Comparison of ENCODE assay signal across 1 cellular context in the genomic region with DNA sequence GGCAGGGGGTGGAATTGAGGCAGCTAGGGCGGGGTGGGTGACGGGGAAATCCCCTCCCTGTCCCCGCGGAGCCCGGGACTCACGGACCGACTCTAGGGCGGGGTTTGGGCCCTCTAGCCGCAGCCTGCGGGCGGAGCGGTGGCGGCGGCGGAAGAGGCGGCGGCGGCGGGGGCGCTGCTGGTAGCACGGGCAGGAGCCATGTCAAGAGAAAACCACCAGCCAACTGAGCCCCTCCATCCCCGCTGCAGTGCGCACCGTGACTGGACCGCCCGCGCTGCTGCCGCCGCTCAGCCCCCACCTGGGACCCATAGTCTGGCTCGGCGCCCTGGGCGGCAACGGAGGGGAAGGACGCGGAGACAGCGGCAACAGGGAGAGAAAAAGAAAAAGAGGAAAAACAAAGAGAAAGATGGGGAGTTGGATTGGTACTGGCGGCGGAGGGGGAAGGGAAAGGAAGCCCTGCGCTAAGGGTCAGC.
TF ChIP-seq lines count a peak whose summit lies in the region.

No MANE protein-coding gene starts in this region.

TF ChIP-seq in K562, 482 proteins besides CTCF, POLR2A, EP300 and RAD21 (continued from another document and continues in another):
- TF ChIP-seq ATF1 (CRISPR knock-in tag; IDR thresholded peaks at IDR 0.05), result no peak
- TF ChIP-seq ATF1 (tag; IDR thresholded peaks at IDR 0.05), result no peak
- peak; percentile 60 for TF ChIP-seq GABPB1 (CRISPR knock-in tag; IDR thresholded peaks at IDR 0.05)
- no peak for TF ChIP-seq ZNF212 (CRISPR knock-in tag; IDR thresholded peaks at IDR 0.05)
- no peak for TF ChIP-seq ZNF12 (CRISPR knock-in tag; IDR thresholded peaks at IDR 0.05)
- TF ChIP-seq ZNF263 (CRISPR knock-in tag; IDR thresholded peaks at IDR 0.05; ENCODE audit: borderline replicate concordance), result no peak
- peak; percentile 24; the same call in 1 of the 2 replicates for TF ChIP-seq STAG1 (CRISPR knock-in tag; IDR thresholded peaks at IDR 0.05; ENCODE audit: borderline replicate concordance)
- TF ChIP-seq, protein P1, sequence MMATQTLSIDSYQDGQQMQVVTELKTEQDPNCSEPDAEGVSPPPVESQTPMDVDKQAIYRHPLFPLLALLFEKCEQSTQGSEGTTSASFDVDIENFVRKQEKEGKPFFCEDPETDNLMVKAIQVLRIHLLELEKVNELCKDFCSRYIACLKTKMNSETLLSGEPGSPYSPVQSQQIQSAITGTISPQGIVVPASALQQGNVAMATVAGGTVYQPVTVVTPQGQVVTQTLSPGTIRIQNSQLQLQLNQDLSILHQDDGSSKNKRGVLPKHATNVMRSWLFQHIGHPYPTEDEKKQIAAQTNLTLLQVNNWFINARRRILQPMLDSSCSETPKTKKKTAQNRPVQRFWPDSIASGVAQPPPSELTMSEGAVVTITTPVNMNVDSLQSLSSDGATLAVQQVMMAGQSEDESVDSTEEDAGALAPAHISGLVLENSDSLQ (IDR thresholded peaks at IDR 0.05), result no peak
- no peak for TF ChIP-seq BRF2 (IDR thresholded peaks at IDR 0.05; ENCODE audit: borderline replicate concordance, insufficient read depth, insufficient read length)
- TF ChIP-seq, protein P2, sequence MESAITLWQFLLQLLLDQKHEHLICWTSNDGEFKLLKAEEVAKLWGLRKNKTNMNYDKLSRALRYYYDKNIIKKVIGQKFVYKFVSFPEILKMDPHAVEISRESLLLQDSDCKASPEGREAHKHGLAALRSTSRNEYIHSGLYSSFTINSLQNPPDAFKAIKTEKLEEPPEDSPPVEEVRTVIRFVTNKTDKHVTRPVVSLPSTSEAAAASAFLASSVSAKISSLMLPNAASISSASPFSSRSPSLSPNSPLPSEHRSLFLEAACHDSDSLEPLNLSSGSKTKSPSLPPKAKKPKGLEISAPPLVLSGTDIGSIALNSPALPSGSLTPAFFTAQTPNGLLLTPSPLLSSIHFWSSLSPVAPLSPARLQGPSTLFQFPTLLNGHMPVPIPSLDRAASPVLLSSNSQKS (CRISPR knock-in tag; IDR thresholded peaks at IDR 0.05), result no peak
- no peak for TF ChIP-seq TCF3 (CRISPR knock-in tag; IDR thresholded peaks at IDR 0.05)
- TF ChIP-seq SMARCB1 (IDR thresholded peaks at IDR 0.05; ENCODE audit: insufficient read length, low read depth), result no peak
- TF ChIP-seq, protein P3, sequence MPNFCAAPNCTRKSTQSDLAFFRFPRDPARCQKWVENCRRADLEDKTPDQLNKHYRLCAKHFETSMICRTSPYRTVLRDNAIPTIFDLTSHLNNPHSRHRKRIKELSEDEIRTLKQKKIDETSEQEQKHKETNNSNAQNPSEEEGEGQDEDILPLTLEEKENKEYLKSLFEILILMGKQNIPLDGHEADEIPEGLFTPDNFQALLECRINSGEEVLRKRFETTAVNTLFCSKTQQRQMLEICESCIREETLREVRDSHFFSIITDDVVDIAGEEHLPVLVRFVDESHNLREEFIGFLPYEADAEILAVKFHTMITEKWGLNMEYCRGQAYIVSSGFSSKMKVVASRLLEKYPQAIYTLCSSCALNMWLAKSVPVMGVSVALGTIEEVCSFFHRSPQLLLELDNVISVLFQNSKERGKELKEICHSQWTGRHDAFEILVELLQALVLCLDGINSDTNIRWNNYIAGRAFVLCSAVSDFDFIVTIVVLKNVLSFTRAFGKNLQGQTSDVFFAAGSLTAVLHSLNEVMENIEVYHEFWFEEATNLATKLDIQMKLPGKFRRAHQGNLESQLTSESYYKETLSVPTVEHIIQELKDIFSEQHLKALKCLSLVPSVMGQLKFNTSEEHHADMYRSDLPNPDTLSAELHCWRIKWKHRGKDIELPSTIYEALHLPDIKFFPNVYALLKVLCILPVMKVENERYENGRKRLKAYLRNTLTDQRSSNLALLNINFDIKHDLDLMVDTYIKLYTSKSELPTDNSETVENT (CRISPR knock-in tag; IDR thresholded peaks at IDR 0.05), result peak; percentile 20; the same call in 1 of the 2 replicates
- TF ChIP-seq JUND (IDR thresholded peaks at IDR 0.05; ENCODE audit: borderline replicate concordance, low read depth, low read length), result no peak
- TF ChIP-seq JUND (tag; IDR thresholded peaks at IDR 0.05; ENCODE audit: borderline replicate concordance, low read depth, low read length), result no peak
- no peak for TF ChIP-seq ZNF124 (CRISPR knock-in tag; IDR thresholded peaks at IDR 0.05)
- no peak for TF ChIP-seq TRIM28 (IDR thresholded peaks at IDR 0.05)
- TF ChIP-seq DACH1 (IDR thresholded peaks at IDR 0.05; ENCODE audit: partially characterized antibody), result no peak
- TF ChIP-seq MAZ (CRISPR knock-in tag; conservative IDR thresholded peaks at IDR 0.05 in 1 of 2, IDR thresholded peaks at IDR 0.05 in 1 of 2), result peak in 1 of 2 experiments; percentile 4; a peak in 1 of 4 replicates
- no peak for TF ChIP-seq HNRNPK (IDR thresholded peaks at IDR 0.05; ENCODE audit: low read depth, low read length, poor library complexity, severe bottlenecking)
- TF ChIP-seq, protein P4, sequence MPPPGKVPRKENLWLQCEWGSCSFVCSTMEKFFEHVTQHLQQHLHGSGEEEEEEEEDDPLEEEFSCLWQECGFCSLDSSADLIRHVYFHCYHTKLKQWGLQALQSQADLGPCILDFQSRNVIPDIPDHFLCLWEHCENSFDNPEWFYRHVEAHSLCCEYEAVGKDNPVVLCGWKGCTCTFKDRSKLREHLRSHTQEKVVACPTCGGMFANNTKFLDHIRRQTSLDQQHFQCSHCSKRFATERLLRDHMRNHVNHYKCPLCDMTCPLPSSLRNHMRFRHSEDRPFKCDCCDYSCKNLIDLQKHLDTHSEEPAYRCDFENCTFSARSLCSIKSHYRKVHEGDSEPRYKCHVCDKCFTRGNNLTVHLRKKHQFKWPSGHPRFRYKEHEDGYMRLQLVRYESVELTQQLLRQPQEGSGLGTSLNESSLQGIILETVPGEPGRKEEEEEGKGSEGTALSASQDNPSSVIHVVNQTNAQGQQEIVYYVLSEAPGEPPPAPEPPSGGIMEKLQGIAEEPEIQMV (tag; conservative IDR thresholded peaks at IDR 0.05; ENCODE audit: low read depth), result no peak
- TF ChIP-seq DNMT1 (IDR thresholded peaks at IDR 0.05), result no peak
- TF ChIP-seq BDP1 (IDR thresholded peaks at IDR 0.05; ENCODE audit: insufficient read depth, insufficient read length), result no peak
- no peak for TF ChIP-seq CBX2 (IDR thresholded peaks at IDR 0.05; ENCODE audit: insufficient read depth, low read length, poor library complexity, severe bottlenecking)
- no peak for TF ChIP-seq ZNF444 (CRISPR knock-in tag; IDR thresholded peaks at IDR 0.05)
- no peak for TF ChIP-seq ZNF695 (CRISPR knock-in tag; IDR thresholded peaks at IDR 0.05)
- TF ChIP-seq NR3C1 (CRISPR knock-in tag; IDR thresholded peaks at IDR 0.05), result 0 out of 2 replicates have a peak, but pooled peaks have one; percentile 44
- peak in 1 of 3 experiments; percentile 56 for TF ChIP-seq YY1 (IDR thresholded peaks at IDR 0.05; ENCODE audit: borderline replicate concordance in 1 of 3, control insufficient read depth in 1 of 3, extremely low read depth in 1 of 3, insufficient read depth in 3 of 3, insufficient read length in 1 of 3, insufficient replicate concordance in 2 of 3, low read depth in 1 of 3, low read length in 2 of 3)
- TF ChIP-seq ELF2 (CRISPR knock-in tag; IDR thresholded peaks at IDR 0.05), result no peak
- TF ChIP-seq ZNF707 (CRISPR knock-in tag; conservative IDR thresholded peaks at IDR 0.05), result no peak
- TF ChIP-seq TFE3 (CRISPR knock-in tag; IDR thresholded peaks at IDR 0.05), result no peak
- TF ChIP-seq ZNF143 (CRISPR knock-in tag; IDR thresholded peaks at IDR 0.05), result no peak
- no peak for TF ChIP-seq CREBBP (IDR thresholded peaks at IDR 0.05; ENCODE audit: low read depth, low read length)
- no peak for TF ChIP-seq CCNT2 (IDR thresholded peaks at IDR 0.05; ENCODE audit: borderline replicate concordance, extremely low read depth, insufficient read length, low read depth, low read length)
- TF ChIP-seq SMARCC2 (IDR thresholded peaks at IDR 0.05; ENCODE audit: low read depth), result no peak
- 0 out of 4 replicates have a peak, but pooled peaks of 1 of the 2 experiments have one; percentile 41 for TF ChIP-seq TEAD1 (CRISPR knock-in tag; IDR thresholded peaks at IDR 0.05)
- TF ChIP-seq PRMT5 (CRISPR knock-in tag; IDR thresholded peaks at IDR 0.05), result 0 out of 2 replicates have a peak, but pooled peaks have one; percentile 40
- no peak for TF ChIP-seq LEF1 (IDR thresholded peaks at IDR 0.05)
- no peak for TF ChIP-seq JUNB (CRISPR knock-in tag; conservative IDR thresholded peaks at IDR 0.05)
- no peak for TF ChIP-seq MECOM (CRISPR knock-in tag; IDR thresholded peaks at IDR 0.05)
- no peak for TF ChIP-seq TSC22D4 (tag; IDR thresholded peaks at IDR 0.05)
- TF ChIP-seq ZNF589 (CRISPR knock-in tag; IDR thresholded peaks at IDR 0.05; ENCODE audit: low read depth), result no peak
- peak; percentile 5 for TF ChIP-seq ARHGAP35 (IDR thresholded peaks at IDR 0.05; ENCODE audit: partially characterized antibody)
- TF ChIP-seq GTF2E2 (tag; IDR thresholded peaks at IDR 0.05), result no peak; the same call in 1 of the 2 replicates
- no peak for TF ChIP-seq HDAC6 (IDR thresholded peaks at IDR 0.05; ENCODE audit: low read depth, low read length)
- no peak for TF ChIP-seq FOXK1 (CRISPR knock-in tag; IDR thresholded peaks at IDR 0.05; ENCODE audit: borderline replicate concordance)
- TF ChIP-seq SNAPC5 (CRISPR knock-in tag; IDR thresholded peaks at IDR 0.05), result no peak
- no peak for TF ChIP-seq STAT5B (CRISPR knock-in tag; IDR thresholded peaks at IDR 0.05)
- TF ChIP-seq NFXL1 (CRISPR knock-in tag; IDR thresholded peaks at IDR 0.05), result no peak
- no peak for TF ChIP-seq ZBTB11 (CRISPR knock-in tag; IDR thresholded peaks at IDR 0.05)
- TF ChIP-seq ZNF23 (CRISPR knock-in tag; IDR thresholded peaks at IDR 0.05), result no peak
- TF ChIP-seq CEBPG (CRISPR knock-in tag; IDR thresholded peaks at IDR 0.05), result no peak
- no peak for TF ChIP-seq CEBPG (tag; conservative IDR thresholded peaks at IDR 0.05 in 1 of 2, IDR thresholded peaks at IDR 0.05 in 1 of 2)
- TF ChIP-seq ZNF316 (IDR thresholded peaks at IDR 0.05), result no peak
- TF ChIP-seq HES1 (IDR thresholded peaks at IDR 0.05; ENCODE audit: low read depth), result no peak
- TF ChIP-seq THRAP3 (IDR thresholded peaks at IDR 0.05; ENCODE audit: borderline replicate concordance), result peak; percentile 84; the same call in 1 of the 2 replicates
- peak; percentile 76 for TF ChIP-seq HNRNPLL (IDR thresholded peaks at IDR 0.05; ENCODE audit: low read depth, low read length, poor library complexity, severe bottlenecking)
- no peak for TF ChIP-seq SRSF1 (IDR thresholded peaks at IDR 0.05; ENCODE audit: low read depth, low read length)
- TF ChIP-seq, protein P5, sequence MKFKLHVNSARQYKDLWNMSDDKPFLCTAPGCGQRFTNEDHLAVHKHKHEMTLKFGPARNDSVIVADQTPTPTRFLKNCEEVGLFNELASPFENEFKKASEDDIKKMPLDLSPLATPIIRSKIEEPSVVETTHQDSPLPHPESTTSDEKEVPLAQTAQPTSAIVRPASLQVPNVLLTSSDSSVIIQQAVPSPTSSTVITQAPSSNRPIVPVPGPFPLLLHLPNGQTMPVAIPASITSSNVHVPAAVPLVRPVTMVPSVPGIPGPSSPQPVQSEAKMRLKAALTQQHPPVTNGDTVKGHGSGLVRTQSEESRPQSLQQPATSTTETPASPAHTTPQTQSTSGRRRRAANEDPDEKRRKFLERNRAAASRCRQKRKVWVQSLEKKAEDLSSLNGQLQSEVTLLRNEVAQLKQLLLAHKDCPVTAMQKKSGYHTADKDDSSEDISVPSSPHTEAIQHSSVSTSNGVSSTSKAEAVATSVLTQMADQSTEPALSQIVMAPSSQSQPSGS (CRISPR knock-in tag; IDR thresholded peaks at IDR 0.05), result no peak
